ENCODE assay signal across 11 cellular contexts in genomic region chr2:176083796-176084261, GRCh38. TPM values are rescaled to one million over a fixed set of nuclear protein-coding genes. Genes with fewer than 3 reads are reported as not detected.
DNase-seq lines count a peak whose midpoint lies in the region; ATAC-seq and TF ChIP-seq lines count a peak whose summit lies in the region.
"Had no signal": no experiment of that assay in that cellular context is flagged by ENCODE, and none has a peak within 500 bp of the region (broad histone marks: within the 10 kb centered on the region; RNA-seq: fewer than 3 reads in every experiment).

Gene EVX2, minus strand, starts transcription at chr2:176083962. Its CDS starts 186 bp downstream, at chr2:176083776.

- H3K4me3 ChIP-seq in urinary bladder (ENCODE audit: low read depth, low read length): peak within 1 kb of the TSS; percentile 2
- H3K4me3 ChIP-seq in testis: peak within 1 kb of the TSS in 1 of 2 donors; percentile 44

- H3K4me1 ChIP-seq in urinary bladder (ENCODE audit: insufficient read depth) (peaks cover 2% of the 10 kb centered on the region), testis (peaks cover 11% of the 10 kb centered on the region)

- POLR2A ChIA-PET in activated B cell treated with CpG ODN at 0.5 μM for 24 hours (lab: Charles Lee): interaction anchor here (0.7 kb wide), 1 partner anchor 15 kb away, joined by 7 read pairs; no protein-coding TSS in a partner anchor

- no peak within 1 kb of the TSS for H3K27ac ChIP-seq in urinary bladder (ENCODE audit: low read depth)
- no peak within 1 kb of the TSS for H3K27ac ChIP-seq in caudate nucleus (ENCODE audit: low read depth, low read length)
- no peak within 1 kb of the TSS for H3K27ac ChIP-seq in substantia nigra (ENCODE audit: low read depth, low read length, poor library complexity, severe bottlenecking)
- H3K27ac ChIP-seq in testis: no peak within 1 kb of the TSS
- H3K27ac ChIP-seq: gastrocnemius medialis had no signal

- 33% methylated on average over 27 of the region's 27 CpGs for WGBS in urinary bladder
- WGBS in testis, 2 donors: 14 to 16% methylated on average over 27 of the region's 27 CpGs

- no peak within 1 kb of the TSS for H3K4me3 Mint-ChIP-seq in activated B cell treated with CpG ODN at 0.5 μM for 24 hours
- H3K4me3 Mint-ChIP-seq in mesothelial cell of epicardium: peak within 1 kb of the TSS; percentile 3

- intact Hi-C loops in activated B cell treated with CpG ODN at 0.5 μM for 24 hours (cut with micrococcal nuclease): loop anchor here (2.0 kb wide), 2 partner anchors 27 to 47 kb away; no protein-coding TSS in a partner anchor
- intact Hi-C loops in testis (cut with DNase I; ENCODE audit: low total_unique reads): loop anchor here (10.0 kb wide), 1 partner anchor 399 kb away; no protein-coding TSS in a partner anchor

- no peak for ATAC-seq in activated naive CD4-positive, alpha-beta T cell treated with anti-CD3 and anti-CD28 coated beads, Interleukin-2, amount 50 U/mL, for 72 hours
- ATAC-seq in activated B cell treated with CpG ODN at 0.5 μM for 24 hours (ENCODE audit: low read depth): no peak
- ATAC-seq: gastrocnemius medialis had no signal

- TF ChIP-seq CTCF in activated B cell treated with CpG ODN at 0.5 μM for 24 hours (IDR thresholded peaks at IDR 0.05): no peak
- TF ChIP-seq CTCF in mesothelial cell of epicardium (IDR thresholded peaks at IDR 0.05; ENCODE audit: unreplicated experiment): no peak
- no peak for TF ChIP-seq CTCF in testis (IDR thresholded peaks at IDR 0.05)

- peaks cover 0 to 13% of the 10 kb centered on the region in 2 donors for H3K9me3 Mint-ChIP-seq in activated naive CD4-positive, alpha-beta T cell treated with anti-CD3 and anti-CD28 coated beads, Interleukin-2, amount 50 U/mL, for 72 hours
- H3K9me3 Mint-ChIP-seq in activated B cell treated with CpG ODN at 0.5 μM for 24 hours: peaks cover 4% of the 10 kb centered on the region
- H3K9me3 Mint-ChIP-seq in mesothelial cell of epicardium: no peaks in the 10 kb centered on the region

- CTCF ChIA-PET in activated B cell treated with CpG ODN at 0.5 μM for 24 hours (lab: Charles Lee): no interaction called here

- H3K27me3 Mint-ChIP-seq in activated B cell treated with CpG ODN at 0.5 μM for 24 hours (peaks cover 71% of the 10 kb centered on the region), mesothelial cell of epicardium (ENCODE audit: low read depth) (peaks cover 98% of the 10 kb centered on the region)

- no peaks in the 10 kb centered on the region for H3K27me3 ChIP-seq in testis

- H3K36me3 ChIP-seq in urinary bladder (ENCODE audit: insufficient read depth) (no peaks in the 10 kb centered on the region), testis (ENCODE audit: low read depth, missing control alignments) (no peaks in the 10 kb centered on the region)
- H3K36me3 ChIP-seq: gastrocnemius medialis had no signal

- peak within 1 kb of the TSS; percentile 62 to 91 for H3K27ac Mint-ChIP-seq in activated naive CD4-positive, alpha-beta T cell treated with anti-CD3 and anti-CD28 coated beads, Interleukin-2, amount 50 U/mL, for 72 hours
- H3K27ac Mint-ChIP-seq in activated B cell treated with CpG ODN at 0.5 μM for 24 hours (peak within 1 kb of the TSS; percentile 41), mesothelial cell of epicardium (no peak within 1 kb of the TSS)

- peak in 1 of 2 donors; percentile 3 for DNase-seq in activated naive CD4-positive, alpha-beta T cell treated with anti-CD3 and anti-CD28 coated beads, Interleukin-2, amount 50 U/mL, for 72 hours (ENCODE audit: low spot score in 2 of 2)
- no peak for DNase-seq in activated naive CD4-positive, alpha-beta T cell treated with anti-CD3 and anti-CD28 coated beads, Interleukin-2, amount 50 U/mL, for 16 hours
- DNase-seq in activated B cell treated with CpG ODN at 0.5 μM for 24 hours (no peak), mesothelial cell of epicardium (ENCODE audit: low spot score in 2 of 2, unreplicated experiment in 2 of 2) (no peak), caudate nucleus (lab: John Stamatoyannopoulos, UW) (no peak), substantia nigra (lab: John Stamatoyannopoulos, UW) (no peak), testis (no peak)
- DNase-seq: amniotic stem cell, gastrocnemius medialis, kidney glomerular epithelial cell had no signal

- no peak for TF ChIP-seq POLR2A in testis (IDR thresholded peaks at IDR 0.05)

- H3K9me3 ChIP-seq in testis: no peaks in the 10 kb centered on the region
- H3K9me3 ChIP-seq: gastrocnemius medialis had no signal

- H3K36me3 Mint-ChIP-seq in activated naive CD4-positive, alpha-beta T cell treated with anti-CD3 and anti-CD28 coated beads, Interleukin-2, amount 50 U/mL, for 72 hours: peaks cover 24 to 61% of the 10 kb centered on the region in 2 donors
- H3K36me3 Mint-ChIP-seq in activated B cell treated with CpG ODN at 0.5 μM for 24 hours (ENCODE audit: low read depth) (peaks cover 2% of the 10 kb centered on the region), mesothelial cell of epicardium (no peaks in the 10 kb centered on the region)

- H3K4me1 Mint-ChIP-seq in activated B cell treated with CpG ODN at 0.5 μM for 24 hours (peaks cover 11% of the 10 kb centered on the region), mesothelial cell of epicardium (peaks cover 26% of the 10 kb centered on the region)

RNA-seq across cellular contexts. Expression of gene EVX2, which starts in this region (rescaled TPM):
- total RNA-seq in activated naive CD4-positive, alpha-beta T cell treated with anti-CD3 and anti-CD28 coated beads, Interleukin-2, amount 50 U/mL, for 72 hours: not detected
- total RNA-seq in activated B cell treated with CpG ODN at 0.5 μM for 24 hours (not detected in 2 replicates), mesothelial cell of epicardium (0.07 to 0.09 TPM in 2 of 3 replicates, not detected in the other), urinary bladder (1.9 TPM), testis (1 to 10 TPM; 1.5 to 3.1 TPM)
- polyA plus RNA-seq in urinary bladder (0.05 TPM), testis (ENCODE audit: insufficient read depth, low read depth, low replicate concordance) (2.3 TPM)
- total RNA-seq: gastrocnemius medialis had no signal
